In the genomic region with DNA sequence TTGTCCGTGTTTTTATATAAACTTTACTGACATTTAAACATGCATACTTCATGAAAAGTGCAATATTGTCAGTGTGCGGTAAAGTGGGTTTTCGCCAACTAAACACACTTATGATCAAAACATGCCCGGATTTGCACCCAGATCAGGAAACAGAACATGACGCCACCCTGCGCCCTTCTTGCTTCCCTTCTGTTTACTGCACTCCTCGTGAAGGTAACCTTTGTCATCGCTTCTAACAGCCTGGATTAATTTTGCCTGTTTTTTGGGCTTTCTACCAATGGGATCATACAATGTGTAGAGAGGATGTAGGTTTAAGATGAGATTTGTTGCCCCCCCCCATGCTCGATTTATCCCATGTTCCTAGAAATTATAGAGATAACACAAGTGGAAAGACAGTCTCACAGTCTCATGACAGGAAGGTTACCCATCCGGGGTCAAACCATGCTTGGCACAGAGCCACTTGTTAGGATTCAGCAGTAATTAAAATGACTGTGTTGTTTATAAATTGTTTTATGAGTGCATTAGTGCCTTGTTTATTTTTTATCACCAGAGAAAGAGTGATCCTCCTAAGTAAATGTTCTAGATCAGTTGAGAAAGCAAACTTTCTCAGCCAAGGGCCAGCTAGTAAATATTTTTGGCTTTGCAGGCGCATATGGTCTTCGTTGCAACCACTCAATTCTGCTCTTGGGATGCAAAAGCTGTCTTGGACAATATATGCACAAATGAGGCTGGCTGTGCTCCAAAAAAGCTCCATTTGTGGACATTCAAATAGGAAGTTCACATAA, we compare ENCODE assay signal across 1 cellular context.
TF ChIP-seq lines count a peak whose summit lies in the region.

No MANE protein-coding gene starts in this region.

TF ChIP-seq in K562, 482 proteins besides CTCF, POLR2A, EP300 and RAD21 (continued from another document):
- TF ChIP-seq U2AF2 (optimal IDR thresholded peaks at IDR 0.05; ENCODE audit: low read depth, low read length) = no peak
- no peak for TF ChIP-seq TFAP4 (CRISPR knock-in tag; IDR thresholded peaks at IDR 0.05; ENCODE audit: borderline replicate concordance)
- TF ChIP-seq, protein P1, sequence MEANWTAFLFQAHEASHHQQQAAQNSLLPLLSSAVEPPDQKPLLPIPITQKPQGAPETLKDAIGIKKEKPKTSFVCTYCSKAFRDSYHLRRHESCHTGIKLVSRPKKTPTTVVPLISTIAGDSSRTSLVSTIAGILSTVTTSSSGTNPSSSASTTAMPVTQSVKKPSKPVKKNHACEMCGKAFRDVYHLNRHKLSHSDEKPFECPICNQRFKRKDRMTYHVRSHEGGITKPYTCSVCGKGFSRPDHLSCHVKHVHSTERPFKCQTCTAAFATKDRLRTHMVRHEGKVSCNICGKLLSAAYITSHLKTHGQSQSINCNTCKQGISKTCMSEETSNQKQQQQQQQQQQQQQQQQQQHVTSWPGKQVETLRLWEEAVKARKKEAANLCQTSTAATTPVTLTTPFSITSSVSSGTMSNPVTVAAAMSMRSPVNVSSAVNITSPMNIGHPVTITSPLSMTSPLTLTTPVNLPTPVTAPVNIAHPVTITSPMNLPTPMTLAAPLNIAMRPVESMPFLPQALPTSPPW (CRISPR knock-in tag; IDR thresholded peaks at IDR 0.05) = peak; percentile 38; the same call in 1 of the 2 replicates
- TF ChIP-seq, protein P2, sequence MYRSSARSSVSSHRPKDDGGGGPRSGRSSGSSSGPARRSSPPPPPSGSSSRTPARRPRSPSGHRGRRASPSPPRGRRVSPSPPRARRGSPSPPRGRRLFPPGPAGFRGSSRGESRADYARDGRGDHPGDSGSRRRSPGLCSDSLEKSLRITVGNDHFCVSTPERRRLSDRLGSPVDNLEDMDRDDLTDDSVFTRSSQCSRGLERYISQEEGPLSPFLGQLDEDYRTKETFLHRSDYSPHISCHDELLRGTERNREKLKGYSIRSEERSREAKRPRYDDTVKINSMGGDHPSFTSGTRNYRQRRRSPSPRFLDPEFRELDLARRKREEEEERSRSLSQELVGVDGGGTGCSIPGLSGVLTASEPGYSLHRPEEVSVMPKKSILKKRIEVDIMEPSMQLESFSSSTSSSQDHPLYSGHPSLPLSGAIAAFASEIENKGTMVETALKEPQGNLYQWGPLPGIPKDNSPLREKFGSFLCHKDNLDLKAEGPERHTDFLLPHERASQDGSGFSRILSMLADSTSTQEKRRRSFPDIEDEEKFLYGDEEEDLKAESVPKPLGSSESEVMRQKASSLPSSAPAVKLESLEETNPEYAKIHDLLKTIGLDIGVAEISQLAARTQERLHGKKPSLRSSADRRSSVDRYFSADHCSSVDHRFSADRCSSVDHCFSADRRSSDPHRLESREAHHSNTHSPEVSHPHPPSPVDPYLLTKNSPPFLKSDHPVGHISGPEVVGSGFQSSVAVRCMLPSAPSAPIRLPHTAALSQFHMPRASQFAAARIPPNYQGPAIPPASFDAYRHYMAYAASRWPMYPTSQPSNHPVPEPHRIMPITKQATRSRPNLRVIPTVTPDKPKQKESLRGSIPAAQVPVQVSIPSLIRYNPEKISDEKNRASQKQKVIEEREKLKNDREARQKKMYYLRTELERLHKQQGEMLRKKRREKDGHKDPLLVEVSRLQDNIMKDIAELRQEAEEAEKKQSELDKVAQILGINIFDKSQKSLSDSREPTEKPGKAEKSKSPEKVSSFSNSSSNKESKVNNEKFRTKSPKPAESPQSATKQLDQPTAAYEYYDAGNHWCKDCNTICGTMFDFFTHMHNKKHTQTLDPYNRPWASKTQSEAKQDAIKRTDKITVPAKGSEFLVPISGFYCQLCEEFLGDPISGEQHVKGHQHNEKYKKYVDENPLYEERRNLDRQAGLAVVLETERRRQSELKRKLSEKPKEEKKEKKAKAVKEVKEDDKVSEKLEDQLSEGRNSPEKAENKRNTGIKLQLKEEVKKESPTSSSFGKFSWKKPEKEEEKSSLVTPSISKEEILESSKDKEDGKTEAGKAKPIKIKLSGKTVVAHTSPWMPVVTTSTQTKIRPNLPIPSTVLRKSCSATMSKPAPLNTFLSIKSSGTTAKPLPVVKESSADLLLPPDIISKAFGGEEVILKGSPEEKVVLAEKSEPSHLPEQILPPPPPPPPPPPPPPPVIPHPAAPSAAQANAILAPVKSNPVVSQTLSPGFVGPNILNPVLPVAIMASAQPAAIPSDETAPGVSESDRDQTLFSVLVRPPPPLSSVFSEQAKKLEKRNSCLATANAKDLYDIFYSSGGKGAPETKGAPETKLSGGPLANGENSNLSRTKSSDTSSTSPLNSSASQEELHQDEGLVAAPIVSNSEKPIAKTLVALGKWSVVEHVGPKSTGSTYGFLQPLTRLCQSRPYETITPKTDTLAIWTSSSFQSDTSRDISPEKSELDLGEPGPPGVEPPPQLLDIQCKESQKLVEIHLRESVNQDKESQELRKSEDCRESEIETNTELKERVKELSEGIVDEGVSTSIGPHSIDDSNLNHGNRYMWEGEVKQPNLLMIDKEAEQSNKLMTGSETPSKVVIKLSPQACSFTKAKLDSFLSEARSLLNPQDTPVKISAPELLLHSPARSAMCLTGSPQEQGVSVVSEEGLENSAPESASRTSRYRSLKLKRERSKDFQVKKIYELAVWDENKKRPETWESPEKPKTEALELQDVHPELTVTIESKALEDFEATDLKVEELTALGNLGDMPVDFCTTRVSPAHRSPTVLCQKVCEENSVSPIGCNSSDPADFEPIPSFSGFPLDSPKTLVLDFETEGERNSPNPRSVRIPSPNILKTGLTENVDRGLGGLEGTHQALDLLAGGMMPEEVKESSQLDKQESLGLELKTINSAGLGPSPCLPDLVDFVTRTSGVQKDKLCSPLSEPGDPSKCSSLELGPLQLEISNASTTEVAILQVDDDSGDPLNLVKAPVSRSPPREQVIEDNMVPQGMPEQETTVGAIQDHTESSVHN (IDR thresholded peaks at IDR 0.05; ENCODE audit: borderline replicate concordance in 1 of 2, low read depth in 1 of 2) = no peak
- no peak for TF ChIP-seq PHB2 (IDR thresholded peaks at IDR 0.05; ENCODE audit: low read depth)
- no peak for TF ChIP-seq ARID1B (IDR thresholded peaks at IDR 0.05)
- TF ChIP-seq KLF1 (tag; IDR thresholded peaks at IDR 0.05) = no peak
- no peak for TF ChIP-seq SIX5 (IDR thresholded peaks at IDR 0.05; ENCODE audit: borderline replicate concordance in 1 of 2, insufficient read depth in 1 of 2, low read depth in 1 of 2, low read length in 2 of 2)
- no peak for TF ChIP-seq U2AF1 (optimal IDR thresholded peaks at IDR 0.05; ENCODE audit: low read depth, low read length)
- TF ChIP-seq, protein P3, sequence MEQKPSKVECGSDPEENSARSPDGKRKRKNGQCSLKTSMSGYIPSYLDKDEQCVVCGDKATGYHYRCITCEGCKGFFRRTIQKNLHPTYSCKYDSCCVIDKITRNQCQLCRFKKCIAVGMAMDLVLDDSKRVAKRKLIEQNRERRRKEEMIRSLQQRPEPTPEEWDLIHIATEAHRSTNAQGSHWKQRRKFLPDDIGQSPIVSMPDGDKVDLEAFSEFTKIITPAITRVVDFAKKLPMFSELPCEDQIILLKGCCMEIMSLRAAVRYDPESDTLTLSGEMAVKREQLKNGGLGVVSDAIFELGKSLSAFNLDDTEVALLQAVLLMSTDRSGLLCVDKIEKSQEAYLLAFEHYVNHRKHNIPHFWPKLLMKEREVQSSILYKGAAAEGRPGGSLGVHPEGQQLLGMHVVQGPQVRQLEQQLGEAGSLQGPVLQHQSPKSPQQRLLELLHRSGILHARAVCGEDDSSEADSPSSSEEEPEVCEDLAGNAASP (IDR thresholded peaks at IDR 0.05) = no peak
- TF ChIP-seq KDM5B (IDR thresholded peaks at IDR 0.05; ENCODE audit: insufficient replicate concordance, low read depth, low read length) = no peak
- TF ChIP-seq CBFA2T3 (IDR thresholded peaks at IDR 0.05) = no peak
- no peak for TF ChIP-seq SOX6 (IDR thresholded peaks at IDR 0.05)
- TF ChIP-seq NR2C1 (IDR thresholded peaks at IDR 0.05) = no peak
- TF ChIP-seq NR2C1 (tag; IDR thresholded peaks at IDR 0.05) = peak; percentile 34; the same call in 1 of the 2 replicates
- no peak for TF ChIP-seq RBM15 (IDR thresholded peaks at IDR 0.05; ENCODE audit: insufficient read depth, low read length)
- TF ChIP-seq CREB5 (CRISPR knock-in tag; IDR thresholded peaks at IDR 0.05) = no peak
- peak; percentile 76 for TF ChIP-seq NFIC (IDR thresholded peaks at IDR 0.05)
- TF ChIP-seq MEF2A (IDR thresholded peaks at IDR 0.05; ENCODE audit: control insufficient read depth, low read depth, low read length) = no peak
- TF ChIP-seq, protein P4, sequence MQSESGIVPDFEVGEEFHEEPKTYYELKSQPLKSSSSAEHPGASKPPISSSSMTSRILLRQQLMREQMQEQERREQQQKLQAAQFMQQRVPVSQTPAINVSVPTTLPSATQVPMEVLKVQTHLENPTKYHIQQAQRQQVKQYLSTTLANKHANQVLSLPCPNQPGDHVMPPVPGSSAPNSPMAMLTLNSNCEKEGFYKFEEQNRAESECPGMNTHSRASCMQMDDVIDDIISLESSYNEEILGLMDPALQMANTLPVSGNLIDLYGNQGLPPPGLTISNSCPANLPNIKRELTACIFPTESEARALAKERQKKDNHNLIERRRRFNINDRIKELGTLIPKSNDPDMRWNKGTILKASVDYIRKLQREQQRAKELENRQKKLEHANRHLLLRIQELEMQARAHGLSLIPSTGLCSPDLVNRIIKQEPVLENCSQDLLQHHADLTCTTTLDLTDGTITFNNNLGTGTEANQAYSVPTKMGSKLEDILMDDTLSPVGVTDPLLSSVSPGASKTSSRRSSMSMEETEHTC (IDR thresholded peaks at IDR 0.05) = 0 out of 2 replicates have a peak, but pooled peaks have one; percentile 35
- no peak for TF ChIP-seq SREBF2 (CRISPR knock-in tag; IDR thresholded peaks at IDR 0.05)
- TF ChIP-seq JUND (IDR thresholded peaks at IDR 0.05; ENCODE audit: borderline replicate concordance, low read depth, low read length) = peak; percentile 19; the same call in 1 of the 2 replicates
- TF ChIP-seq JUND (tag; IDR thresholded peaks at IDR 0.05; ENCODE audit: borderline replicate concordance, low read depth, low read length) = no peak
- TF ChIP-seq SMARCA5 (IDR thresholded peaks at IDR 0.05) = no peak
